20 cellular contexts compared by ENCODE assay signal in the genomic region with DNA sequence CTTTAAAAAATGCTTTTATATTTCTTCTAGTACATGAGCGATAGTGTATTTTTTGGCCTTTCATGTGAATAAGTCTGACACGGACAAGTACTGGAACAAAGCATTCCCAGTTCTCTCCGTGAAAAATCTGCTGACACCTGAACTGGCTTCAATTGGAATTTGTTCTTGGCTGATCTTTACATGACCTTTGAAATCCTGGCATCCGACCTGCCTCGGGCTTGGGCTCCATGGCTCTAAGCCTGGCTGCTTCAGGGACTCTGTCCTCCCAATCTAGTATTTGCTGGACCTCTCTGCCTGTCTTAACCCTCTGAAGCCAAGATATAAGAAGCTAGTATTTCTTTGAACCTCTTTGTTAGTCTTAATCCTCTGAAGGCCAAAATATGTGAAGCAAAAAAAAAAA.
DNase-seq lines count a peak whose midpoint lies in the region; ATAC-seq, FAIRE-seq and TF ChIP-seq lines count a peak whose summit lies in the region.
"Had no signal": no experiment of that assay in that cellular context is flagged by ENCODE, and none has a peak within 500 bp of the region (broad histone marks: within the 10 kb centered on the region; RNA-seq: fewer than 3 reads in every experiment).

No MANE protein-coding gene starts in this region.

- FAIRE-seq in kidney (lab: Jason Lieb, UNC): peak; percentile 33
- FAIRE-seq: GM12892, GM19239 had no signal

- no peaks in the 10 kb centered on the region for H3K36me3 ChIP-seq in mammary epithelial cell (ENCODE audit: insufficient read depth, low read length)
- H3K36me3 ChIP-seq in kidney (ENCODE audit: control insufficient read depth in 1 of 2, insufficient read depth in 2 of 2, low read length in 2 of 2): no peaks in the 10 kb centered on the region
- no peaks in the 10 kb centered on the region for H3K36me3 ChIP-seq in smooth muscle cell (ENCODE audit: low read depth)

- no TSS peak for BruUV-seq in MCF 10A (replicated peaks; lab: Mats Ljungman, UMichigan)
- no TSS peak for BruUV-seq in mammary epithelial cell (replicated peaks; lab: Mats Ljungman, UMichigan)

- H3K4me3 ChIP-seq in mammary epithelial cell (replicated peaks in 1 of 3; ENCODE audit: insufficient read depth in 1 of 3, low read depth in 2 of 3, low read length in 3 of 3) (no peak overlapping the region), kidney (ENCODE audit: low read length in 2 of 2) (no peak overlapping the region), smooth muscle cell (no peak overlapping the region)

- peaks cover 18% of the 10 kb centered on the region for H3K9me3 Mint-ChIP-seq in MCF 10A (ENCODE audit: unreplicated experiment)

- H3K27me3 Mint-ChIP-seq in MCF 10A (ENCODE audit: insufficient read depth, unreplicated experiment): no peaks in the 10 kb centered on the region

- ATAC-seq in GM18909 (IDR thresholded peaks at IDR 0.05; ENCODE audit: poor library complexity, unreplicated experiment): no peak
- ATAC-seq: CD8-positive, alpha-beta T cell; HCT116 had no signal

- H3K4me1 Mint-ChIP-seq in MCF 10A (ENCODE audit: insufficient read depth, unreplicated experiment): no peaks in the 10 kb centered on the region
- H3K4me1 Mint-ChIP-seq: CD14-positive monocyte had no signal

- H2AFZ ChIP-seq in mammary epithelial cell (ENCODE audit: low read depth, low read length) (no peak overlapping the region), smooth muscle cell (ENCODE audit: low read depth) (no peak overlapping the region)

- POLR2A ChIA-PET in MCF 10A (lab: Yijun Ruan, JAX): no interaction called here

- no peak overlapping the region for H3K4me3 Mint-ChIP-seq in MCF 10A (ENCODE audit: unreplicated experiment)
- H3K4me3 Mint-ChIP-seq: CD14-positive monocyte; CD8-positive, alpha-beta T cell had no signal

- TF ChIP-seq CTCF in MCF 10A (IDR thresholded peaks at IDR 0.05; ENCODE audit: unreplicated experiment): no peak
- TF ChIP-seq CTCF in mammary epithelial cell (conservative IDR thresholded peaks at IDR 0.05 in 1 of 2, IDR thresholded peaks at IDR 0.05 in 1 of 2; ENCODE audit: extremely low read depth in 1 of 2, insufficient read depth in 1 of 2, low read depth in 1 of 2, low read length in 2 of 2): no peak
- no peak for TF ChIP-seq CTCF in kidney (IDR thresholded peaks at IDR 0.05; ENCODE audit: borderline replicate concordance, extremely low read depth, insufficient read depth)
- no peak for TF ChIP-seq CTCF in smooth muscle cell (IDR thresholded peaks at IDR 0.05; ENCODE audit: borderline replicate concordance, insufficient read depth, poor library complexity, severe bottlenecking)

- H3K9me3 ChIP-seq in mammary epithelial cell (replicated peaks; ENCODE audit: insufficient read depth, low read length): no peaks in the 10 kb centered on the region
- no peaks in the 10 kb centered on the region for H3K9me3 ChIP-seq in kidney (ENCODE audit: control insufficient read depth in 1 of 2, low read length in 2 of 2)
- no peaks in the 10 kb centered on the region for H3K9me3 ChIP-seq in smooth muscle cell (replicated peaks; ENCODE audit: low read depth)

- H3K79me2 ChIP-seq in mammary epithelial cell (ENCODE audit: insufficient read depth, low read length) (no peaks in the 10 kb centered on the region), smooth muscle cell (ENCODE audit: low read depth) (no peaks in the 10 kb centered on the region)

- H3K27me3 ChIP-seq in mammary epithelial cell (ENCODE audit: insufficient read depth, low read length) (no peaks in the 10 kb centered on the region), smooth muscle cell (ENCODE audit: low read depth) (no peaks in the 10 kb centered on the region)

- peak; percentile 9 for DNase-seq in MCF 10A (ENCODE audit: unreplicated experiment)
- no peak for DNase-seq in mammary epithelial cell
- DNase-seq in ELF-1 (ENCODE audit: low read depth, low spot score): peak; percentile 5
- DNase-seq in kidney: no peak
- DNase-seq in renal cortical epithelial cell (ENCODE audit: low read depth): peak; percentile 1
- DNase-seq in NCI-H1105 treated with DMSO at 0.1 percent for 48 hours (lab: John Stamatoyannopoulos, UW): no peak
- DNase-seq in smooth muscle cell (lab: John Stamatoyannopoulos, UW; ENCODE audit: unreplicated experiment): no peak
- DNase-seq: CD8-positive, alpha-beta T cell; COR-L47; DMS153; DMS79 treated with DMSO at 0.1 percent for 48 hours; EL; GDM1 had no signal

- H3K4me1 ChIP-seq in mammary epithelial cell (ENCODE audit: insufficient read depth, low read length) (no peaks in the 10 kb centered on the region), kidney (ENCODE audit: control insufficient read depth in 1 of 2, insufficient read depth in 1 of 2, low read depth in 1 of 2, low read length in 2 of 2) (no peaks in the 10 kb centered on the region), smooth muscle cell (ENCODE audit: low read depth) (no peaks in the 10 kb centered on the region)

- WGBS in mammary epithelial cell (ENCODE audit: low coverage, missing lambda C conversion rate): 8% methylated on average over 5 of the region's 5 CpGs
- WGBS in smooth muscle cell (ENCODE audit: low lambda C conversion rate): 93% methylated on average over 5 of the region's 5 CpGs

- intact Hi-C loops in MCF 10A (cut with micrococcal nuclease): no loop called here
- intact Hi-C loops in mammary epithelial cell (cut with micrococcal nuclease): no loop called here
- intact Hi-C loops in kidney (cut with DNase I): no loop called here

- H3K27ac ChIP-seq in mammary epithelial cell (ENCODE audit: insufficient read depth, low read depth, low read length) (no peak overlapping the region), kidney (ENCODE audit: low read depth in 2 of 2, low read length in 2 of 2) (no peak overlapping the region), smooth muscle cell (ENCODE audit: low read depth) (no peak overlapping the region)
- H3K27ac ChIP-seq: 22Rv1, HL-60 had no signal

- H4K20me1 ChIP-seq in mammary epithelial cell (ENCODE audit: insufficient read depth, low read length) (no peaks in the 10 kb centered on the region), smooth muscle cell (ENCODE audit: low read depth) (no peaks in the 10 kb centered on the region)

- CTCF ChIA-PET in MCF 10A (lab: Yijun Ruan, JAX): no interaction called here
- CTCF ChIA-PET in mammary epithelial cell (lab: Charles Lee; ENCODE audit: low non-redundant PET): no interaction called here

- no peaks in the 10 kb centered on the region for H3K36me3 Mint-ChIP-seq in MCF 10A (ENCODE audit: insufficient read depth, unreplicated experiment)
- H3K36me3 Mint-ChIP-seq: CD14-positive monocyte; CD8-positive, alpha-beta T cell had no signal

- in situ Hi-C loops in mammary epithelial cell (cut with MboI; ENCODE audit: low sequenced_read_pairs in 2 of 2): no loop called here

- H3K27ac Mint-ChIP-seq in MCF 10A (ENCODE audit: low read depth, unreplicated experiment): no peak overlapping the region
- H3K27ac Mint-ChIP-seq: CD14-positive monocyte; CD8-positive, alpha-beta T cell had no signal

- H3F3A ChIP-seq in smooth muscle cell (ENCODE audit: low read depth): no peaks in the 10 kb centered on the region

- H3K9ac ChIP-seq in mammary epithelial cell (ENCODE audit: insufficient read depth, low read length): no peak overlapping the region
- H3K9ac ChIP-seq in kidney (ENCODE audit: low read length in 2 of 2): no peak overlapping the region
- no peak overlapping the region for H3K9ac ChIP-seq in smooth muscle cell (ENCODE audit: low read depth)

- dilution Hi-C loops in mammary epithelial cell (cut with HindIII; ENCODE audit: low sequenced_read_pairs): no loop called here

- H3K4me2 ChIP-seq in mammary epithelial cell (ENCODE audit: insufficient read depth, low read depth, low read length) (no peak overlapping the region), smooth muscle cell (no peak overlapping the region)

Comparison
In these comparisons a context has a peak if more than half of its experiments do, and no peak if none do; other contexts are left out.
1. DNase-seq: peak in MCF 10A (single experiment), ELF-1 (single experiment) and renal cortical epithelial cell (single experiment); none in mammary epithelial cell (single experiment), kidney (single experiment), NCI-H1105 treated with DMSO at 0.1 percent for 48 hours (single experiment) and smooth muscle cell (single experiment).